Comparison of ENCODE assay signal across 8 cellular contexts in the genomic region with DNA sequence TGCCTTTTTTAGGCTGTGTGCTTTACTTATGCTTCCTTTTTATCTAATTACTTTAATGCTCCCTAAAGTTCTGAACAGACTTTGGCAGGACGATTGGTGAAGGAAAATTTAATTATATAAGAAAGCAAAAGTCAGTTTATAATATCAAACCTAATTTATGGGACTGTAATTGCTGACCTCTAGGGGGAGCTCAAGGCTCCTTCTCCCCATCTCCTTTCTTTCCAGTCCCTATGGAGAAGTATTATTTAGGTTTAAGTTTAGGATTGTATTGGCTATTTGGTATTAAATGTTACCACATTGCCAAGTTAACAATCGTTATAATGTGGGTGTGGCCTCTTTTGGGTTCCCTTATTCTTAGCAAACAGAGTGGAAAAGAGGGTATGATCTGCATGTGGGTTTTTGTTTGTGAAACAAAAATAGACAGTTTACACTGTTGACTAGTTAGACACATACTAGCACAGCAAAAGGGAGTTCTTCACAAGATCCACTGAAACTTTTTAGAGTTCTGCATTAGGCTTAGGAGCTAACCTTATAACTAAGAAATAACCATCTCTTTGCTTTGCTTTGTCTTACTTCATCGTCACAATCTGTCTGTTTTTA. TPM values are rescaled to one million over a fixed set of nuclear protein-coding genes. Genes with fewer than 3 reads are reported as not detected.
DNase-seq lines count a peak whose midpoint lies in the region; ATAC-seq and TF ChIP-seq lines count a peak whose summit lies in the region.

No MANE protein-coding gene starts in this region.

- no peak overlapping the region for H4K8ac ChIP-seq in mesenchymal stem cell (ENCODE audit: low read length)

- no peak overlapping the region for H3K4me2 ChIP-seq in mesenchymal stem cell (ENCODE audit: low read length, poor library complexity, severe bottlenecking)

- peak; percentile 83 for TF ChIP-seq CTCF in cardiac muscle cell (IDR thresholded peaks at IDR 0.05; ENCODE audit: low read depth, low read length)

- no peak overlapping the region for H2AK5ac ChIP-seq in mesenchymal stem cell (ENCODE audit: low read length, severe bottlenecking)

- no peak overlapping the region for H2BK120ac ChIP-seq in mesenchymal stem cell (ENCODE audit: low read depth, low read length)

- H2BK15ac ChIP-seq in mesenchymal stem cell (ENCODE audit: low read depth, poor library complexity, severe bottlenecking), result no peak overlapping the region

- no peak overlapping the region for H3K4me3 ChIP-seq in cardiac muscle cell
- no peak overlapping the region for H3K4me3 ChIP-seq in mesenchymal stem cell (ENCODE audit: insufficient read depth in 1 of 2, low read depth in 1 of 2, low read length in 2 of 2)

- H2BK5ac ChIP-seq in mesenchymal stem cell (ENCODE audit: low read depth, low read length, poor library complexity, severe bottlenecking), result no peak overlapping the region

- H3K36me3 ChIP-seq in cardiac muscle cell (no peaks in the 10 kb centered on the region), mesenchymal stem cell (ENCODE audit: control insufficient read depth in 1 of 2, insufficient read depth in 2 of 2, low read depth in 1 of 2, low read length in 2 of 2) (no peaks in the 10 kb centered on the region)

- no peak overlapping the region for H3K18ac ChIP-seq in mesenchymal stem cell (ENCODE audit: low read depth in 1 of 2, low read length in 2 of 2)

- WGBS in mesenchymal stem cell, result 0% methylated on average over 1 of the region's 3 CpGs

- no peak overlapping the region for H3K27ac ChIP-seq in cardiac muscle cell
- H3K27ac ChIP-seq in mesenchymal stem cell (ENCODE audit: low read length, poor library complexity, severe bottlenecking), result no peak overlapping the region

- H3K4ac ChIP-seq in mesenchymal stem cell (ENCODE audit: low read depth in 1 of 2, low read length in 2 of 2), result no peak overlapping the region

- H3K9ac ChIP-seq in mesenchymal stem cell (ENCODE audit: low read length), result no peak overlapping the region

- DNase-seq in cardiac muscle cell (ENCODE audit: low read depth in 1 of 2, low spot score in 1 of 2), result peak; percentile 36 to 69
- DNase-seq in Right ventricle myocardium superior, result no peak
- peak; percentile 24 for DNase-seq in NCI-H1048 (lab: John Stamatoyannopoulos, UW)
- peak; percentile 5 for DNase-seq in brain pericyte (ENCODE audit: low read depth, low spot score)
- peak; percentile 53 for DNase-seq in mesenchymal stem cell
- DNase-seq in NCI-H1930 (lab: John Stamatoyannopoulos, UW), result no peak

- no peak overlapping the region for H3K14ac ChIP-seq in mesenchymal stem cell (ENCODE audit: low read length in 2 of 2)

- no peak overlapping the region for H2AFZ ChIP-seq in mesenchymal stem cell (ENCODE audit: low read depth, low read length)

- intact Hi-C loops in Right ventricle myocardium superior (cut with DNase I), result no loop called here

- H2BK12ac ChIP-seq in mesenchymal stem cell (ENCODE audit: low read length in 2 of 2), result no peak overlapping the region

- H3K27me3 ChIP-seq in cardiac muscle cell (no peaks in the 10 kb centered on the region), mesenchymal stem cell (ENCODE audit: control insufficient read depth in 1 of 2, insufficient read depth in 1 of 2, low read length in 2 of 2) (peaks cover 0 to 17% of the 10 kb centered on the region in 2 experiments)

- H3K23ac ChIP-seq in mesenchymal stem cell (ENCODE audit: low read length in 2 of 2), result no peak overlapping the region

- H4K91ac ChIP-seq in mesenchymal stem cell (ENCODE audit: low read length), result no peak overlapping the region

- H3K4me1 ChIP-seq in cardiac muscle cell (ENCODE audit: low read depth) (no peaks in the 10 kb centered on the region), mesenchymal stem cell (ENCODE audit: control insufficient read depth, insufficient read depth, low read depth, low read length) (no peaks in the 10 kb centered on the region)

- ATAC-seq in Right ventricle myocardium superior (ENCODE audit: poor library complexity), result no peak
- no peak for ATAC-seq in GM21381 (IDR thresholded peaks at IDR 0.05; ENCODE audit: unreplicated experiment)
- ATAC-seq in GM18498 (IDR thresholded peaks at IDR 0.05; ENCODE audit: unreplicated experiment), result no peak

- H3K9me3 ChIP-seq in cardiac muscle cell (ENCODE audit: low read depth) (no peaks in the 10 kb centered on the region), mesenchymal stem cell (ENCODE audit: control insufficient read depth, low read length) (peaks cover 8% of the 10 kb centered on the region)

- no peaks in the 10 kb centered on the region for H3K79me1 ChIP-seq in mesenchymal stem cell (replicated peaks; ENCODE audit: low read length, poor library complexity, severe bottlenecking)

RNA-seq across cellular contexts. Expression of gene TNFSF4, which starts 48.2 kb away (rescaled TPM):
- total RNA-seq in cardiac muscle cell, result 2.7 and 3.1 TPM in 2 replicates
- 1.4 and 2.4 TPM in 2 replicates for polyA plus RNA-seq in cardiac muscle cell
- total RNA-seq in Right ventricle myocardium superior, result 0.73 TPM
- polyA plus RNA-seq in mesenchymal stem cell (2013, experiment 1 of 2), result 37.8 TPM
- polyA plus RNA-seq in mesenchymal stem cell (2013, experiment 2 of 2), result 39.2 TPM

Comparison
In these comparisons a context has a peak if more than half of its experiments do, and no peak if none do; other contexts are left out.
1. DNase-seq: peak in cardiac muscle cell (2 of 2), NCI-H1048 (single experiment), brain pericyte (single experiment) and mesenchymal stem cell (single experiment); none in Right ventricle myocardium superior (single experiment) and NCI-H1930 (0 of 2).